ENCODE assay signal across 21 cellular contexts in the genomic region with DNA sequence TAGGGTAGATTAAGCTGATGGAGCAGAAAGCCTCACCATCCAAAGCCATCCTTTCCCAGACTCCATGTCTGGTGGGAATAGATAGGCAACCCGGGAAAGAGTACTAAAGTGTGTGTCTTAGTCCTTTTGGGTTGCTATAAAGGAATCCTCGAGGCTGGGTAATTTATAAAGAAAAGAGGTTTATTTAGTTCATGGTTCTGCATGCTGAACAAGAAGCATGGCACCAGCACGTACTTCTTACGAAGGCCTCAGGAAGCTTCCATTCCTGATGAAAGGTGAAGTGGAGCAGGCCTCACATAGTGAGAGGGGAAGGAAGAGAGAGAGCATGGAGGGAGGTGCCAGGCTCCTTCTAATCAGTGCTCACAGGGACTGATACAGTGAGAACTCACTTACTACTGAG. TPM values are rescaled to one million over a fixed set of nuclear protein-coding genes. Genes with fewer than 3 reads are reported as not detected.
A peak's percentile ranks its signal among the peaks of the same experiment; 100 is the strongest.
DNase-seq lines count a peak whose midpoint lies in the region; ATAC-seq and TF ChIP-seq lines count a peak whose summit lies in the region.
"Had no signal": no experiment of that assay in that cellular context is flagged by ENCODE, and none has a peak within 500 bp of the region (broad histone marks: within the 10 kb centered on the region; RNA-seq: fewer than 3 reads in every experiment).

No MANE protein-coding gene starts in this region.

- H3K4me1 Mint-ChIP-seq in activated T-cell treated with anti-CD3 and anti-CD28 coated beads, Interleukin-2, amount 50 U/mL, for 72 hours (ENCODE audit: low read depth): peaks cover 10% of the 10 kb centered on the region

- POLR2A ChIA-PET in PC-9 (lab: Charles Lee; ENCODE audit: unreplicated experiment): no interaction called here

- CTCF ChIA-PET in PC-9 (lab: Charles Lee): no interaction called here

- H3K36me3 ChIP-seq in Loucy (ENCODE audit: insufficient read depth, low read length) (no peaks in the 10 kb centered on the region), colonic mucosa (no peaks in the 10 kb centered on the region), PC-9 (ENCODE audit: low read depth) (no peaks in the 10 kb centered on the region), BE2C (no peaks in the 10 kb centered on the region)
- H3K36me3 ChIP-seq: BLaER1, HAP-1 had no signal

- H3K79me2 ChIP-seq in Loucy (ENCODE audit: insufficient read depth, low read length) (no peaks in the 10 kb centered on the region), PC-9 (ENCODE audit: low read depth) (no peaks in the 10 kb centered on the region)

- no peak overlapping the region for H3K4me2 ChIP-seq in Loucy (ENCODE audit: low read depth, low read length, poor library complexity, severe bottlenecking)
- no peak overlapping the region for H3K4me2 ChIP-seq in PC-9
- H3K4me2 ChIP-seq: BLaER1, GM23338 had no signal

- no peaks in the 10 kb centered on the region for H3K27me3 Mint-ChIP-seq in activated T-cell treated with anti-CD3 and anti-CD28 coated beads, Interleukin-2, amount 50 U/mL, for 72 hours (ENCODE audit: low read depth)

- H3K27me3 ChIP-seq in Loucy (ENCODE audit: insufficient read depth, low read length, poor library complexity, severe bottlenecking) (no peaks in the 10 kb centered on the region), colonic mucosa (no peaks in the 10 kb centered on the region), PC-9 (ENCODE audit: insufficient read depth, low read depth) (no peaks in the 10 kb centered on the region), BE2C (no peaks in the 10 kb centered on the region)
- H3K27me3 ChIP-seq: BLaER1 had no signal

- no TSS peak for BruUV-seq in PC-9 (replicated peaks; lab: Mats Ljungman, UMichigan)

- H3F3A ChIP-seq in Loucy (ENCODE audit: low read depth): peaks cover 13% of the 10 kb centered on the region
- peaks cover 13% of the 10 kb centered on the region; the same call in 1 of the 2 replicates for H3F3A ChIP-seq in PC-9 (ENCODE audit: insufficient read depth, low read depth)

- H3K9me2 ChIP-seq in Loucy (replicated peaks; ENCODE audit: low read depth, low read length) (no peaks in the 10 kb centered on the region), PC-9 (ENCODE audit: insufficient read depth) (no peaks in the 10 kb centered on the region)

- no peak overlapping the region for H3K27ac ChIP-seq in colonic mucosa
- H3K27ac ChIP-seq in PC-9: no peak overlapping the region
- H3K27ac ChIP-seq: BLaER1, C4-2B had no signal

- no peak for DNase-seq in activated T-cell treated with anti-CD3 and anti-CD28 coated beads, Interleukin-2, amount 50 U/mL, for 72 hours
- DNase-seq in activated T-cell treated with anti-CD3 and anti-CD28 coated beads for 4 hours (no peak), colonic mucosa (peak; percentile 8), islet precursor cell (peak; percentile 25), PC-9 (no peak), NCI-H1930 (lab: John Stamatoyannopoulos, UW) (no peak), BE2C (no peak)
- DNase-seq: CD4-positive, CD25-positive, alpha-beta regulatory T cell; DMS 273 treated with DMSO at 0.1 percent for 48 hours; DMS79; EL; GDM1; HFFc6 had no signal

- peak overlapping the region; percentile 13 for H3K27ac Mint-ChIP-seq in activated T-cell treated with anti-CD3 and anti-CD28 coated beads, Interleukin-2, amount 50 U/mL, for 72 hours
- H3K27ac Mint-ChIP-seq: CD8-positive, alpha-beta T cell; GM23338; HFFc6 had no signal

- intact Hi-C loops in colonic mucosa (cut with DNase I): no loop called here
- intact Hi-C loops in PC-9 (cut with micrococcal nuclease; ENCODE audit: unreplicated experiment): no loop called here

- H3K4me1 ChIP-seq in Loucy (ENCODE audit: insufficient read depth, low read length, poor library complexity, severe bottlenecking) (peaks cover 69% of the 10 kb centered on the region), colonic mucosa (no peaks in the 10 kb centered on the region), PC-9 (replicated peaks; ENCODE audit: insufficient read depth) (peaks cover 18% of the 10 kb centered on the region), BE2C (no peaks in the 10 kb centered on the region)
- H3K4me1 ChIP-seq: HAP-1 had no signal

- no peak for TF ChIP-seq CTCF in Loucy (conservative IDR thresholded peaks at IDR 0.05; ENCODE audit: low read length)
- no peak for TF ChIP-seq CTCF in colonic mucosa (IDR thresholded peaks at IDR 0.05)
- no peak for TF ChIP-seq CTCF in PC-9 (conservative IDR thresholded peaks at IDR 0.05)
- no peak for TF ChIP-seq CTCF in BE2C (IDR thresholded peaks at IDR 0.05; ENCODE audit: low read depth, low read length)

- H3K9ac ChIP-seq in Loucy (ENCODE audit: low read depth, low read length, poor library complexity, severe bottlenecking) (no peak overlapping the region), colonic mucosa (ENCODE audit: low read depth in 2 of 2, low read length in 2 of 2) (no peak overlapping the region)
- H3K9ac ChIP-seq: BLaER1 had no signal

- H2AFZ ChIP-seq in Loucy (ENCODE audit: low read length) (0 out of 2 replicates have a peak overlapping the region, but pooled peaks have one; percentile 4), PC-9 (no peak overlapping the region)
- H2AFZ ChIP-seq: GM23338 had no signal

- H3K4me3 ChIP-seq in Loucy (ENCODE audit: low read length, poor library complexity, severe bottlenecking) (no peak overlapping the region), colonic mucosa (no peak overlapping the region), PC-9 (no peak overlapping the region), BE2C (ENCODE audit: low read depth, low read length) (no peak overlapping the region)
- H3K4me3 ChIP-seq: BLaER1, GM12878, GM23338, HAP-1 had no signal

- no peaks in the 10 kb centered on the region for H3K9me3 ChIP-seq in Loucy (ENCODE audit: insufficient read depth, low read depth, low read length)
- H3K9me3 ChIP-seq in colonic mucosa: no peaks in the 10 kb centered on the region
- no peaks in the 10 kb centered on the region for H3K9me3 ChIP-seq in PC-9 (ENCODE audit: insufficient read depth, low read depth)
- no peaks in the 10 kb centered on the region for H3K9me3 ChIP-seq in BE2C
- H3K9me3 ChIP-seq: BLaER1, HAP-1 had no signal

- H3K36me3 Mint-ChIP-seq in activated T-cell treated with anti-CD3 and anti-CD28 coated beads, Interleukin-2, amount 50 U/mL, for 72 hours (ENCODE audit: insufficient read depth in 2 of 2): no peaks in the 10 kb centered on the region
- H3K36me3 Mint-ChIP-seq: CD4-positive, CD25-positive, alpha-beta regulatory T cell; CD8-positive, alpha-beta T cell had no signal

- H3K4me3 Mint-ChIP-seq in activated T-cell treated with anti-CD3 and anti-CD28 coated beads, Interleukin-2, amount 50 U/mL, for 72 hours: no peak overlapping the region
- H3K4me3 Mint-ChIP-seq: CD4-positive, CD25-positive, alpha-beta regulatory T cell; CD8-positive, alpha-beta T cell; GM23338; HFFc6 had no signal

- H4K20me1 ChIP-seq in Loucy (ENCODE audit: insufficient read depth, low read length, poor library complexity, severe bottlenecking) (no peaks in the 10 kb centered on the region), PC-9 (ENCODE audit: insufficient read depth) (no peaks in the 10 kb centered on the region)
- H4K20me1 ChIP-seq: BLaER1 had no signal

- H3K9me3 Mint-ChIP-seq in activated T-cell treated with anti-CD3 and anti-CD28 coated beads, Interleukin-2, amount 50 U/mL, for 72 hours: no peaks in the 10 kb centered on the region
- H3K9me3 Mint-ChIP-seq: CD4-positive, CD25-positive, alpha-beta regulatory T cell; CD8-positive, alpha-beta T cell; GM23338; HFFc6 had no signal

- ATAC-seq in activated T-cell treated with anti-CD3 and anti-CD28 coated beads, Interleukin-2, amount 50 U/mL, for 72 hours (replicated peaks in 1 of 2): no peak
- ATAC-seq: CD8-positive, alpha-beta T cell; GM12878; GM23338 had no signal

RNA-seq across cellular contexts. Expression of a gene that starts 6.2 kb away (rescaled TPM):
- 10 to 100 TPM; 27.5 to 37.6 TPM for total RNA-seq in activated T-cell treated with anti-CD3 and anti-CD28 coated beads, Interleukin-2, amount 50 U/mL, for 72 hours
- 100 to 1,000 TPM in 1 of 2 donors, 10 to 100 TPM in 1; 98.5 to 118 TPM for total RNA-seq in colonic mucosa
- 23.5 and 26.7 TPM in 2 replicates for total RNA-seq in PC-9 (2021)
- polyA plus RNA-seq in BE2C (2012; ENCODE audit: insufficient read depth, insufficient read length, low read depth): 3.9 TPM
- total RNA-seq: HFFc6 had no signal

RNA-seq across cellular contexts. Expression of a gene that starts 11.4 kb away (rescaled TPM):
- total RNA-seq in activated T-cell treated with anti-CD3 and anti-CD28 coated beads, Interleukin-2, amount 50 U/mL, for 72 hours: under 1 TPM; 0.19 to 0.36 TPM
- 1 to 10 TPM; 6.9 to 7.5 TPM for total RNA-seq in colonic mucosa
- total RNA-seq in PC-9 (2021): 4.3 and 8.0 TPM in 2 replicates
- polyA plus RNA-seq in BE2C (2012; ENCODE audit: insufficient read depth, insufficient read length, low read depth): not detected
- total RNA-seq: A172, GM23338, HFFc6 had no signal
- polyA plus RNA-seq: CD4-positive, CD25-positive, alpha-beta regulatory T cell had no signal

Comparison
In these comparisons a context has a peak if more than half of its experiments do, and no peak if none do; other contexts are left out.
1. DNase-seq: peak in colonic mucosa (single experiment) and islet precursor cell (single experiment); none in activated T-cell treated with anti-CD3 and anti-CD28 coated beads, Interleukin-2, amount 50 U/mL, for 72 hours (0 of 2), activated T-cell treated with anti-CD3 and anti-CD28 coated beads for 4 hours (single experiment), PC-9 (0 of 2), NCI-H1930 (0 of 2) and BE2C (single experiment).